ENCODE assay signal across 19 cellular contexts in genomic region chr10:60645928-60646433, GRCh38.
DNase-seq lines count a peak whose midpoint lies in the region; ATAC-seq and TF ChIP-seq lines count a peak whose summit lies in the region.
"Had no signal": no experiment of that assay in that cellular context is flagged by ENCODE, and none has a peak within 500 bp of the region (broad histone marks: within the 10 kb centered on the region; RNA-seq: fewer than 3 reads in every experiment).

No MANE protein-coding gene starts in this region.

- intact Hi-C loops in body of pancreas (cut with DNase I), result loop anchor here (5.0 kb wide), 1 partner anchor 204 kb away; no protein-coding TSS in a partner anchor

- no peak overlapping the region for H2AFZ ChIP-seq in smooth muscle cell (ENCODE audit: low read depth)

- peaks cover 14% of the 10 kb centered on the region for H3K4me1 ChIP-seq in body of pancreas
- peaks cover 32% of the 10 kb centered on the region for H3K4me1 ChIP-seq in smooth muscle cell (ENCODE audit: low read depth)
- H3K4me1 ChIP-seq: SJCRH30 had no signal

- DNase-seq in NCI-H146 (lab: John Stamatoyannopoulos, UW), result peak; percentile 22
- DNase-seq in body of pancreas, result peak in 3 of 4 donors; percentile 22 to 43 (median 27)
- DNase-seq in smooth muscle cell (lab: John Stamatoyannopoulos, UW; ENCODE audit: unreplicated experiment), result no peak
- no peak for DNase-seq in NCI-H1436 treated with DMSO at 0.1 percent for 48 hours (lab: John Stamatoyannopoulos, UW)
- DNase-seq in MG63, result no peak
- DNase-seq: ACHN, AML-193, COR-L47, HFFc6, Karpas-422, MM.1S, NCI-H1092 treated with DMSO at 0.1 percent for 48 hours, NCI-H187, NCI-H510A treated with DMSO at 0.1 percent for 48 hours, RPMI8226, SJCRH30 had no signal

- H3K9me3 ChIP-seq in body of pancreas (no peaks in the 10 kb centered on the region), smooth muscle cell (replicated peaks; ENCODE audit: low read depth) (no peaks in the 10 kb centered on the region), MG63 (no peaks in the 10 kb centered on the region)
- H3K9me3 ChIP-seq: SJCRH30 had no signal

- TF ChIP-seq POLR2A in body of pancreas (IDR thresholded peaks at IDR 0.05), result no peak

- H3K27me3 ChIP-seq in body of pancreas (no peaks in the 10 kb centered on the region), smooth muscle cell (ENCODE audit: low read depth) (no peaks in the 10 kb centered on the region), MG63 (no peaks in the 10 kb centered on the region)
- H3K27me3 ChIP-seq: SJCRH30 had no signal

- peaks cover 8% of the 10 kb centered on the region for H3K79me2 ChIP-seq in smooth muscle cell (ENCODE audit: low read depth)

- H3K9ac ChIP-seq in smooth muscle cell (ENCODE audit: low read depth), result no peak overlapping the region

- H3K36me3 ChIP-seq in body of pancreas (replicated peaks in 1 of 2; ENCODE audit: insufficient read depth in 1 of 2, low read depth in 2 of 2) (no peaks in the 10 kb centered on the region), smooth muscle cell (ENCODE audit: low read depth) (no peaks in the 10 kb centered on the region), MG63 (no peaks in the 10 kb centered on the region)
- H3K36me3 ChIP-seq: SJCRH30 had no signal

- TF ChIP-seq CTCF in C4-2B (conservative IDR thresholded peaks at IDR 0.05), result no peak
- TF ChIP-seq CTCF in body of pancreas (IDR thresholded peaks at IDR 0.05), result no peak
- TF ChIP-seq CTCF in smooth muscle cell (IDR thresholded peaks at IDR 0.05; ENCODE audit: borderline replicate concordance, insufficient read depth, poor library complexity, severe bottlenecking), result no peak

- 19 to 31% methylated on average over 2 of the region's 2 CpGs for WGBS in body of pancreas, 2 donors
- 55% methylated on average over 2 of the region's 2 CpGs for WGBS in smooth muscle cell (ENCODE audit: low lambda C conversion rate)

- H3F3A ChIP-seq in smooth muscle cell (ENCODE audit: low read depth), result peaks cover 10% of the 10 kb centered on the region

- no peak overlapping the region for H3K4me3 ChIP-seq in body of pancreas
- no peak overlapping the region for H3K4me3 ChIP-seq in smooth muscle cell
- no peak overlapping the region for H3K4me3 ChIP-seq in MG63
- H3K4me3 ChIP-seq: SJCRH30 had no signal

- H3K27ac ChIP-seq in C4-2B, result peak overlapping the region; percentile 42; the same call in 1 of the 2 replicates
- no peak overlapping the region for H3K27ac ChIP-seq in body of pancreas
- H3K27ac ChIP-seq in smooth muscle cell (ENCODE audit: low read depth), result peak overlapping the region; percentile 78
- H3K27ac ChIP-seq: SJCRH30 had no signal

- peak; percentile 45 for ATAC-seq in body of pancreas
- no peak for ATAC-seq in GM21390 (IDR thresholded peaks at IDR 0.05; ENCODE audit: unreplicated experiment)
- ATAC-seq in GM21529 (IDR thresholded peaks at IDR 0.05; ENCODE audit: unreplicated experiment), result no peak

- peak overlapping the region; percentile 33 for H3K4me2 ChIP-seq in smooth muscle cell

- no peaks in the 10 kb centered on the region for H4K20me1 ChIP-seq in smooth muscle cell (ENCODE audit: low read depth)

Comparison
In these comparisons a context has a peak if more than half of its experiments do, and no peak if none do; other contexts are left out.
1. H3K27ac ChIP-seq: peak in C4-2B (single experiment) and smooth muscle cell (single experiment); none in body of pancreas (0 of 4).
2. DNase-seq: peak in NCI-H146 (single experiment) and body of pancreas (3 of 4); none in smooth muscle cell (single experiment), NCI-H1436 treated with DMSO at 0.1 percent for 48 hours (single experiment) and MG63 (single experiment).